22 cellular contexts compared by ENCODE assay signal in the genomic region with DNA sequence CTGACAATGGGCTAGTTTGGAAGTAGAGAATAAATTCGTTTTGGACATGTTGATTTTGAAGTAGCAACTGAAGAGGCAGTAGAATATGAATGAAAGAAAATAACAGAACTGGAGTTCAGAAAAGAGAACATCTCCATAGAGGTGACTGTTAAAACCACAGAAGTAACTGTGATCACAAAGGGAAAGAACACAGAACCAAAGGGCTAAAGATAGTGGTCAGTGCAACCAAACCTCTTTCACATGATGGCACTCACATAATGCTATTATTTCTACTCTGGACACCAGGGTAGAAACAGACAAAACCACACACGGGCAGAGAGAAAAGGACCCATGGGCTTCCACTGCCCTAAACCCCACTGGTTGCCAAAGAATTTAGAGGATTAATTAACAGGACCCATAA. TPM values are rescaled to one million over a fixed set of nuclear protein-coding genes. Genes with fewer than 3 reads are reported as not detected.
DNase-seq lines count a peak whose midpoint lies in the region; ATAC-seq and TF ChIP-seq lines count a peak whose summit lies in the region.
"Had no signal": no experiment of that assay in that cellular context is flagged by ENCODE, and none has a peak within 500 bp of the region (broad histone marks: within the 10 kb centered on the region; RNA-seq: fewer than 3 reads in every experiment).

No MANE protein-coding gene starts in this region.

- H3K9me3 Mint-ChIP-seq in H9, result no peaks in the 10 kb centered on the region
- no peaks in the 10 kb centered on the region for H3K9me3 Mint-ChIP-seq in T-helper 2 cell treated with Interferon-gamma antibody and Interleukin-4, amounts not matched to agents 5 μg/mL and 100 μg/mL, for 36 hours
- no peaks in the 10 kb centered on the region for H3K9me3 Mint-ChIP-seq in activated CD4-positive, alpha-beta T cell treated with anti-CD3 and anti-CD28 coated beads, Interleukin-2, amount 10 ng/mL, durations not matched to agents 24 days and 14 days
- H3K9me3 Mint-ChIP-seq: HFFc6 had no signal

- H3K4me1 ChIP-seq in H9 (ENCODE audit: insufficient read depth, low read length) (no peaks in the 10 kb centered on the region), esophagus muscularis mucosa (no peaks in the 10 kb centered on the region)
- H3K4me1 ChIP-seq: BE2C, colonic mucosa had no signal

- no peaks in the 10 kb centered on the region for H3K9me3 ChIP-seq in H9 (ENCODE audit: control insufficient read depth, low read depth, low read length)
- no peaks in the 10 kb centered on the region for H3K9me3 ChIP-seq in esophagus muscularis mucosa
- H3K9me3 ChIP-seq: BE2C, colonic mucosa, transverse colon had no signal

- no peak overlapping the region for H2BK120ac ChIP-seq in H9 (ENCODE audit: low read depth, low read length, poor library complexity, severe bottlenecking)

- intact Hi-C loops in esophagus muscularis mucosa (cut with DNase I), result no loop called here
- intact Hi-C loops in activated CD4-positive, alpha-beta T cell treated with anti-CD3 and anti-CD28 coated beads, Interleukin-2, amount 10 ng/mL, durations not matched to agents 24 days and 14 days (cut with micrococcal nuclease), result no loop called here

- DNase-seq in GM13977 (ENCODE audit: low spot score) (peak; percentile 30), GM20000 (ENCODE audit: low spot score) (peak; percentile 38), H9 (no peak), esophagus muscularis mucosa (ENCODE audit: extremely low spot score) (no peak)
- DNase-seq in T-helper 2 cell treated with Interferon-gamma antibody and Interleukin-4, amounts not matched to agents 5 μg/mL and 100 μg/mL, for 36 hours (ENCODE audit: low spot score), result no peak
- DNase-seq in activated CD4-positive, alpha-beta T cell treated with anti-CD3 and anti-CD28 coated beads, Interleukin-2, amount 10 ng/mL, durations not matched to agents 24 days and 14 days, result no peak
- DNase-seq: activated CD4-positive, alpha-beta T cell treated with anti-CD3 and anti-CD28 coated beads, Interleukin-2, amount 50 U/mL, for 48 hours; amygdala; BE2C; colonic mucosa; DMS53; HFFc6; left cardiac atrium; NCI-H1694; NCI-H526 treated with DMSO at 0.1 percent for 48 hours; stimulated activated CD4-positive, alpha-beta T cell treated with anti-CD3 and anti-CD28 coated beads, Interleukin-1b, Interleukin-23, amount 100 ng/mL, for 48 hours; stimulated activated CD8-positive, alpha-beta memory T cell treated with anti-CD3 and anti-CD28 coated beads, Interleukin-4, amount 100 ng/mL, for 48 hours; transverse colon had no signal

- 100% methylated on average over 1 of the region's 2 CpGs for WGBS in H9 (ENCODE audit: extremely low coverage, insufficient read length, low lambda C conversion rate)
- 90% methylated on average over 2 of the region's 2 CpGs for WGBS in esophagus muscularis mucosa

- no peak overlapping the region for H2BK20ac ChIP-seq in H9 (ENCODE audit: low read depth, low read length, poor library complexity, severe bottlenecking)

- H3K27me3 ChIP-seq in H9 (ENCODE audit: insufficient read depth, low read length) (no peaks in the 10 kb centered on the region), esophagus muscularis mucosa (no peaks in the 10 kb centered on the region)
- H3K27me3 ChIP-seq: BE2C, colonic mucosa, transverse colon had no signal

- no peak overlapping the region for H3K4me2 ChIP-seq in H9 (ENCODE audit: insufficient read depth, insufficient read length, low read length)

- no peak overlapping the region for H3K9ac ChIP-seq in H9 (ENCODE audit: extremely low read depth, insufficient read length, low read length)

- no peaks in the 10 kb centered on the region for H3K79me1 ChIP-seq in H9 (ENCODE audit: insufficient read depth, low read depth, low read length, poor library complexity, severe bottlenecking)

- no peaks in the 10 kb centered on the region for H3K27me3 Mint-ChIP-seq in H9 (ENCODE audit: low read depth)
- no peaks in the 10 kb centered on the region for H3K27me3 Mint-ChIP-seq in T-helper 2 cell treated with Interferon-gamma antibody and Interleukin-4, amounts not matched to agents 5 μg/mL and 100 μg/mL, for 36 hours (ENCODE audit: low read depth)
- H3K27me3 Mint-ChIP-seq in activated CD4-positive, alpha-beta T cell treated with anti-CD3 and anti-CD28 coated beads, Interleukin-2, amount 10 ng/mL, durations not matched to agents 24 days and 14 days, result no peaks in the 10 kb centered on the region

- TF ChIP-seq CTCF in GM13977 (IDR thresholded peaks at IDR 0.05; ENCODE audit: extremely low read depth, insufficient read depth, missing control alignments) (no peak), GM20000 (IDR thresholded peaks at IDR 0.05; ENCODE audit: extremely low read depth, missing control alignments) (no peak), VCaP (conservative IDR thresholded peaks at IDR 0.05) (no peak), H9 (conservative IDR thresholded peaks at IDR 0.05) (no peak), esophagus muscularis mucosa (IDR thresholded peaks at IDR 0.05) (no peak)

- H2AFZ ChIP-seq in H9 (ENCODE audit: low read length), result no peak overlapping the region

- H3K18ac ChIP-seq in H9 (ENCODE audit: insufficient read length, low read depth, low read length), result no peak overlapping the region

- no peak overlapping the region for H3K14ac ChIP-seq in H9 (ENCODE audit: insufficient read depth, low read length)

- H2BK12ac ChIP-seq in H9 (ENCODE audit: insufficient read length, low read depth, low read length), result no peak overlapping the region

- no peak overlapping the region for H3K4ac ChIP-seq in H9 (ENCODE audit: low read depth, low read length)

- ATAC-seq in HG03378 (IDR thresholded peaks at IDR 0.05; ENCODE audit: unreplicated experiment), result peak; percentile 71
- ATAC-seq: K562, left cardiac atrium had no signal

- H2AK5ac ChIP-seq in H9 (ENCODE audit: insufficient read length, low read length), result no peak overlapping the region

- TF ChIP-seq EP300 in esophagus muscularis mucosa (IDR thresholded peaks at IDR 0.05), result no peak

- no peaks in the 10 kb centered on the region for H4K20me1 ChIP-seq in H9 (ENCODE audit: control insufficient read depth, insufficient read depth, insufficient read length)

- TF ChIP-seq POLR2A in esophagus muscularis mucosa (IDR thresholded peaks at IDR 0.05; ENCODE audit: low read depth), result no peak

- H2BK5ac ChIP-seq in H9 (ENCODE audit: insufficient read length, low read length), result no peak overlapping the region

- H2BK15ac ChIP-seq in H9 (ENCODE audit: low read depth, low read length), result no peak overlapping the region

- peaks cover 0 to 3% (median 0%) of the 10 kb centered on the region in 4 donors for H3K36me3 ChIP-seq in esophagus muscularis mucosa
- H3K36me3 ChIP-seq: BE2C, colonic mucosa, transverse colon had no signal

- H3K23me2 ChIP-seq in H9 (ENCODE audit: insufficient read length, low read depth, low read length, poor library complexity, severe bottlenecking), result no peaks in the 10 kb centered on the region

- H3K79me2 ChIP-seq in H9 (ENCODE audit: insufficient read depth, low read length), result no peaks in the 10 kb centered on the region

- H3K27ac ChIP-seq in VCaP (peak overlapping the region; percentile 70), H9 (ENCODE audit: insufficient read length, low read depth, low read length) (no peak overlapping the region), esophagus muscularis mucosa (replicated peaks in 1 of 4) (no peak overlapping the region)
- H3K27ac ChIP-seq: colonic mucosa, epithelial cell of prostate, transverse colon had no signal

- in situ Hi-C loops in GM13977 (cut with MboI; ENCODE audit: low pct_unique_long_range_greater_than_20kb, low sequenced_read_pairs, unreplicated experiment), result no loop called here

- no peak overlapping the region for H3K23ac ChIP-seq in H9 (ENCODE audit: insufficient read length, low read depth, low read length)

- H3T11ph ChIP-seq in H9 (ENCODE audit: low read length), result no peak overlapping the region

- H3K56ac ChIP-seq in H9 (ENCODE audit: insufficient read length, low read depth, low read length), result no peak overlapping the region

- no peak overlapping the region for H4K8ac ChIP-seq in H9 (replicated peaks; ENCODE audit: insufficient read length, low read depth, low read length)

- H3K4me3 ChIP-seq in esophagus muscularis mucosa, result no peak overlapping the region
- H3K4me3 ChIP-seq: colonic mucosa, K562, transverse colon had no signal

- H4K91ac ChIP-seq in H9 (ENCODE audit: insufficient read length, low read depth, low read length), result no peak overlapping the region

- no peaks in the 10 kb centered on the region for H3K36me3 Mint-ChIP-seq in H9 (ENCODE audit: insufficient read depth in 1 of 3, low read depth in 3 of 3)
- peaks cover 2% of the 10 kb centered on the region for H3K36me3 Mint-ChIP-seq in T-helper 2 cell treated with Interferon-gamma antibody and Interleukin-4, amounts not matched to agents 5 μg/mL and 100 μg/mL, for 36 hours (ENCODE audit: low read depth)
- peaks cover 2% of the 10 kb centered on the region for H3K36me3 Mint-ChIP-seq in activated CD4-positive, alpha-beta T cell treated with anti-CD3 and anti-CD28 coated beads, Interleukin-2, amount 10 ng/mL, durations not matched to agents 24 days and 14 days (ENCODE audit: low read depth)

- H3K4me3 Mint-ChIP-seq in H9, result no peak overlapping the region
- H3K4me3 Mint-ChIP-seq in T-helper 2 cell treated with Interferon-gamma antibody and Interleukin-4, amounts not matched to agents 5 μg/mL and 100 μg/mL, for 36 hours, result no peak overlapping the region
- H3K4me3 Mint-ChIP-seq in activated CD4-positive, alpha-beta T cell treated with anti-CD3 and anti-CD28 coated beads, Interleukin-2, amount 10 ng/mL, durations not matched to agents 24 days and 14 days, result no peak overlapping the region
- H3K4me3 Mint-ChIP-seq: HFFc6 had no signal

- no peak overlapping the region for H4K5ac ChIP-seq in H9 (ENCODE audit: insufficient read length, low read depth, low read length)

- H3K27ac Mint-ChIP-seq in H9, result no peak overlapping the region
- H3K27ac Mint-ChIP-seq in T-helper 2 cell treated with Interferon-gamma antibody and Interleukin-4, amounts not matched to agents 5 μg/mL and 100 μg/mL, for 36 hours, result no peak overlapping the region
- H3K27ac Mint-ChIP-seq in activated CD4-positive, alpha-beta T cell treated with anti-CD3 and anti-CD28 coated beads, Interleukin-2, amount 10 ng/mL, durations not matched to agents 24 days and 14 days, result no peak overlapping the region
- H3K27ac Mint-ChIP-seq: HFFc6 had no signal

- H3K4me1 Mint-ChIP-seq in H9, result no peaks in the 10 kb centered on the region
- peaks cover 6% of the 10 kb centered on the region for H3K4me1 Mint-ChIP-seq in T-helper 2 cell treated with Interferon-gamma antibody and Interleukin-4, amounts not matched to agents 5 μg/mL and 100 μg/mL, for 36 hours (ENCODE audit: low read depth)
- peaks cover 3% of the 10 kb centered on the region for H3K4me1 Mint-ChIP-seq in activated CD4-positive, alpha-beta T cell treated with anti-CD3 and anti-CD28 coated beads, Interleukin-2, amount 10 ng/mL, durations not matched to agents 24 days and 14 days

RNA-seq across cellular contexts. Expression of gene CDK19, which starts 58.5 kb away (rescaled TPM):
- total RNA-seq in H9 (2021) (6.6 and 7.0 TPM in 2 replicates), esophagus muscularis mucosa (10 to 100 TPM; 12.0 to 15.0 (median 13.6) TPM)
- total RNA-seq in activated CD4-positive, alpha-beta T cell treated with anti-CD3 and anti-CD28 coated beads, Interleukin-2, amount 10 ng/mL, durations not matched to agents 24 days and 14 days, result 13.0 and 15.7 TPM in 2 replicates

Comparison
In these comparisons a context has a peak if more than half of its experiments do, and no peak if none do; other contexts are left out.
1. DNase-seq: peak in GM13977 (single experiment) and GM20000 (single experiment); none in H9 (single experiment), esophagus muscularis mucosa (single experiment), T-helper 2 cell treated with Interferon-gamma antibody and Interleukin-4, amounts not matched to agents 5 μg/mL and 100 μg/mL, for 36 hours (single experiment) and activated CD4-positive, alpha-beta T cell treated with anti-CD3 and anti-CD28 coated beads, Interleukin-2, amount 10 ng/mL, durations not matched to agents 24 days and 14 days (single experiment).